8 cellular contexts compared by ENCODE assay signal in the genomic region with DNA sequence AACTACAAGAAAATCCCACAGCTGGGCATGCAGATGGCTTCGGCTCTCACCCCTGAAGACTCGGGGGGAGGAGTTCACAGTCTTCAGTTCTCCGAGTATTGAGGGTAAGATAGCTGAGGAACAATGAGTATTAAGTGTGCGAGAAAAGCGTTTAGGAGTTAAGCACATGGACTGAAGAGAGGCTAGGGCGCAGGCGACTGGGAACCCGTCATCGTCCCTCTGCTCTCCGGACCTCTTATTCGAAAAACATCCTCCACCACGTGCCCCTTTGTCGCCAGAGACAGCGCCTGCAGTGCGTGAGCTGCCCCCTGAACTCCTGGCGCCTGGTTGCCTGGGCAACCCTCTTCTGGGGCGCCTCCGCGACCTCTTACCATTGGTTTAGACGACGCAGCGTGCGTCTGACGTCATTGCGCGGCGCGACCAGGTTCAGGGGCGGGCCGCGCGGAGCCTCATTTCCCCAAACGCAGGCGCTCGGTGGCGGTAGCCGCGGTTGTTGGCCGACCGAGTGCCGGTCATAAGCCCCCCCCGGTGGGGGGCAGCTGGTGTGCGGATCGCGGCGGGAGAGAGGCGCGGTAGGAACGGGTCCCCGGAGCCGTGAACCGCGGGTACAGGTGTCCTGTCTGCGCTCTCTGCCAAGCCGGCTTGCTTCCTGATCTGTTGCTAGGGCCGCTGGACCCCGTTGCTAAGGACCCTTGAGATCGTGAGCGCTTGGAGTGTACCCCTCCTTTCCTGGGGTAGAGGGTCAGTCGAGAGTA. TPM values are rescaled to one million over a fixed set of nuclear protein-coding genes. Genes with fewer than 3 reads are reported as not detected.
DNase-seq lines count a peak whose midpoint lies in the region; ATAC-seq and TF ChIP-seq lines count a peak whose summit lies in the region.

A gene (plus strand): TSS at position 452 of the 755 bp plus-strand sequence. CDS start 4,024 bp downstream, outside the sequence.

- TF ChIP-seq POLR2A in GM18951 (IDR thresholded peaks at IDR 0.05; ENCODE audit: extremely low read depth, insufficient read depth, insufficient read length), result peak; percentile 72

- CTCF ChIA-PET in activated B cell treated with CpG ODN at 0.5 μM for 24 hours (lab: Charles Lee), result interaction anchor here (1.7 kb wide), 1 partner anchor 14 kb away, joined by 9 read pairs; no protein-coding TSS in a partner anchor

- peak within 1 kb of the TSS; percentile 81 for H3K27ac ChIP-seq in caudate nucleus (ENCODE audit: low read depth, low read length)

- TF ChIP-seq CTCF in activated B cell treated with CpG ODN at 0.5 μM for 24 hours (IDR thresholded peaks at IDR 0.05), result no peak

- in situ Hi-C loops in GM18951 (cut with MboI; ENCODE audit: low sequenced_read_pairs, unreplicated experiment), result no loop called here

- peak within 1 kb of the TSS; percentile 95 for H3K4me3 Mint-ChIP-seq in activated B cell treated with CpG ODN at 0.5 μM for 24 hours
- H3K4me3 Mint-ChIP-seq in immature natural killer cell, result peak within 1 kb of the TSS; percentile 88 to 97 (median 91)

- H3K27me3 Mint-ChIP-seq in activated B cell treated with CpG ODN at 0.5 μM for 24 hours, result peaks cover 8% of the 10 kb centered on the region
- H3K27me3 Mint-ChIP-seq in immature natural killer cell (ENCODE audit: low read depth in 3 of 3), result peaks cover 6 to 15% (median 8%) of the 10 kb centered on the region in 3 donors

- POLR2A ChIA-PET in activated B cell treated with CpG ODN at 0.5 μM for 24 hours (lab: Charles Lee), result no interaction called here

- intact Hi-C loops in activated B cell treated with CpG ODN at 0.5 μM for 24 hours (cut with micrococcal nuclease), result loop anchor here (5.0 kb wide), 1 partner anchor 283 kb away; no protein-coding TSS in a partner anchor

- ATAC-seq in HG03196 (IDR thresholded peaks at IDR 0.05; ENCODE audit: unreplicated experiment), result peak; percentile 100
- ATAC-seq in activated B cell treated with CpG ODN at 0.5 μM for 24 hours (ENCODE audit: low read depth), result peak; percentile 97

- DNase-seq in AG08395 (ENCODE audit: low spot score) (peak; percentile 96), NCI-H345 (lab: John Stamatoyannopoulos, UW) (peak; percentile 93), activated B cell treated with CpG ODN at 0.5 μM for 24 hours (peak; percentile 90), caudate nucleus (lab: John Stamatoyannopoulos, UW) (peak; percentile 45 to 98 (median 89)), immature natural killer cell (peak; percentile 89 to 93 (median 92)), smooth muscle cell of the brain vasculature (ENCODE audit: low read depth, low spot score) (peak; percentile 83)

- H3K27ac Mint-ChIP-seq in activated B cell treated with CpG ODN at 0.5 μM for 24 hours (peak within 1 kb of the TSS; percentile 93), immature natural killer cell (peak within 1 kb of the TSS; percentile 89 to 97 (median 92))

- no peaks in the 10 kb centered on the region for H3K9me3 Mint-ChIP-seq in activated B cell treated with CpG ODN at 0.5 μM for 24 hours
- no peaks in the 10 kb centered on the region for H3K9me3 Mint-ChIP-seq in immature natural killer cell

- peaks cover 16% of the 10 kb centered on the region for H3K4me1 Mint-ChIP-seq in activated B cell treated with CpG ODN at 0.5 μM for 24 hours
- H3K4me1 Mint-ChIP-seq in immature natural killer cell, result peaks cover 33 to 54% of the 10 kb centered on the region in 2 donors

- peaks cover 17% of the 10 kb centered on the region for H3K36me3 Mint-ChIP-seq in activated B cell treated with CpG ODN at 0.5 μM for 24 hours (ENCODE audit: low read depth)
- H3K36me3 Mint-ChIP-seq in immature natural killer cell, result peaks cover 0 to 11% (median 2%) of the 10 kb centered on the region in 3 donors

RNA-seq across cellular contexts. Expression of the gene that starts here (rescaled TPM):
- 13.4 and 16.4 TPM in 2 replicates for total RNA-seq in activated B cell treated with CpG ODN at 0.5 μM for 24 hours
- polyA plus RNA-seq in immature natural killer cell, result 1 to 10 TPM; 4.0 to 4.4 (median 4.2) TPM

Comparison
In these comparisons a context has a peak if more than half of its experiments do, and no peak if none do; other contexts are left out.
1. Peak in every context shown above with its lines: DNase-seq, ATAC-seq and H3K27ac ChIP-seq.